In genomic region chr5:66582499-66582898, GRCh38 we compare ENCODE assay signal across 15 cellular contexts. TPM values are rescaled to one million over a fixed set of nuclear protein-coding genes. Genes with fewer than 3 reads are reported as not detected.
DNase-seq lines count a peak whose midpoint lies in the region; ATAC-seq and TF ChIP-seq lines count a peak whose summit lies in the region.
"Had no signal": no experiment of that assay in that cellular context is flagged by ENCODE, and none has a peak within 500 bp of the region (broad histone marks: within the 10 kb centered on the region; RNA-seq: fewer than 3 reads in every experiment).

No MANE protein-coding gene starts in this region.

- H3K36me3 ChIP-seq in adipocyte (ENCODE audit: control insufficient read depth, insufficient read depth, low read length, severe bottlenecking) (no peaks in the 10 kb centered on the region), left ventricle myocardium inferior (no peaks in the 10 kb centered on the region), Peyer's patch (no peaks in the 10 kb centered on the region), psoas muscle (ENCODE audit: insufficient read depth in 1 of 2, low read depth in 1 of 2) (no peaks in the 10 kb centered on the region)
- H3K36me3 ChIP-seq: neutrophil had no signal

- no peaks in the 10 kb centered on the region for H3K9me3 ChIP-seq in adipocyte (ENCODE audit: control insufficient read depth, low read length)
- no peaks in the 10 kb centered on the region for H3K9me3 ChIP-seq in left ventricle myocardium inferior (replicated peaks)
- H3K9me3 ChIP-seq in Peyer's patch = no peaks in the 10 kb centered on the region
- H3K9me3 ChIP-seq in psoas muscle = no peaks in the 10 kb centered on the region
- H3K9me3 ChIP-seq: neutrophil had no signal

- H3K27ac ChIP-seq in left ventricle myocardium inferior (replicated peaks) = peak overlapping the region; percentile 16
- H3K27ac ChIP-seq in Peyer's patch = no peak overlapping the region
- no peak overlapping the region for H3K27ac ChIP-seq in psoas muscle
- H3K27ac ChIP-seq: neutrophil had no signal

- intact Hi-C loops in left ventricle myocardium inferior (cut with micrococcal nuclease) = no loop called here
- intact Hi-C loops in psoas muscle (cut with DNase I) = no loop called here

- 41 to 52% (median 46%) methylated on average over 3 of the region's 3 CpGs for WGBS in psoas muscle, 3 donors

- H3K4me3 ChIP-seq in adipocyte (ENCODE audit: low read length) (peak overlapping the region; percentile 40), left ventricle myocardium inferior (no peak overlapping the region), Peyer's patch (no peak overlapping the region), psoas muscle (no peak overlapping the region)

- TF ChIP-seq CTCF in left ventricle myocardium inferior (IDR thresholded peaks at IDR 0.05; ENCODE audit: borderline replicate concordance) (no peak), Peyer's patch (IDR thresholded peaks at IDR 0.05) (no peak), psoas muscle (IDR thresholded peaks at IDR 0.05) (no peak)

- no peaks in the 10 kb centered on the region for H3K4me1 ChIP-seq in adipocyte (ENCODE audit: control insufficient read depth, insufficient read depth, low read length)
- H3K4me1 ChIP-seq in left ventricle myocardium inferior = peaks cover 10% of the 10 kb centered on the region
- H3K4me1 ChIP-seq in Peyer's patch = no peaks in the 10 kb centered on the region
- H3K4me1 ChIP-seq in psoas muscle = no peaks in the 10 kb centered on the region

- no peak for ATAC-seq in psoas muscle
- no peak for ATAC-seq in esophagus mucosa
- ATAC-seq: activated CD4-positive, CD25-positive, alpha-beta regulatory T cell treated with anti-CD3 and anti-CD28 coated beads, Interleukin-2, amount 50 U/mL, for 24 hours; sciatic nerve had no signal

- H3K27me3 ChIP-seq in adipocyte (replicated peaks; ENCODE audit: control insufficient read depth, insufficient read depth, low read length) (peaks cover 6% of the 10 kb centered on the region), left ventricle myocardium inferior (ENCODE audit: low read depth) (no peaks in the 10 kb centered on the region), Peyer's patch (no peaks in the 10 kb centered on the region), psoas muscle (ENCODE audit: insufficient read depth in 3 of 3, low read length in 2 of 3) (peaks cover 0 to 3% (median 2%) of the 10 kb centered on the region in 3 donors)

- DNase-seq in AG20443 (ENCODE audit: low spot score) (peak; percentile 58), HT1080 (ENCODE audit: low read depth) (peak; percentile 25), adipocyte (ENCODE audit: low read depth) (no peak), left ventricle myocardium inferior (no peak), Peyer's patch (no peak), psoas muscle (no peak), NCI-H2196 (lab: John Stamatoyannopoulos, UW; ENCODE audit: unreplicated experiment) (no peak)
- DNase-seq: activated effector memory CD4-positive, alpha-beta T cell treated with Interleukin-2 at 50 U/mL for 16 hours; amygdala; head of caudate nucleus; NCI-H2171 had no signal

- TF ChIP-seq POLR2A in Peyer's patch (IDR thresholded peaks at IDR 0.05) = no peak

- no peak overlapping the region for H3K9ac ChIP-seq in adipocyte (ENCODE audit: low read length)

RNA-seq across cellular contexts. Expression of gene MAST4, which starts 13.7 kb away (rescaled TPM):
- total RNA-seq in HT1080 (2014; rRNA removed; shearing (Covaris generic)) = 7.6 and 8.7 TPM in 2 replicates
- polyA plus RNA-seq in HT1080 (2015; cell fraction: cytosol; rRNA removed) = 8.2 and 10.7 TPM in 2 replicates
- polyA plus RNA-seq in HT1080 (2015; cell fraction: nucleus; rRNA removed) = 23.1 and 30.3 TPM in 2 replicates
- total RNA-seq in left ventricle myocardium inferior = 55.7 TPM
- 10 to 100 TPM; 20.2 to 23.1 (median 21.4) TPM for total RNA-seq in Peyer's patch
- 100 to 1,000 TPM in 1 of 4 donors, 10 to 100 TPM in 2, 1 to 10 TPM in 1; 9.8 to 123 (median 20.5) TPM for total RNA-seq in psoas muscle
- 10 to 100 TPM in 1 of 3 donors, 1 to 10 TPM in 2; 3.2 to 12.1 (median 4.0) TPM for polyA plus RNA-seq in psoas muscle
- 106 TPM for total RNA-seq in esophagus mucosa

Comparison
In these comparisons a context has a peak if more than half of its experiments do, and no peak if none do; other contexts are left out.
1. DNase-seq: peak in AG20443 (single experiment) and HT1080 (single experiment); none in adipocyte (single experiment), left ventricle myocardium inferior (single experiment), Peyer's patch (0 of 3), psoas muscle (0 of 2) and NCI-H2196 (single experiment).